In the genomic region with DNA sequence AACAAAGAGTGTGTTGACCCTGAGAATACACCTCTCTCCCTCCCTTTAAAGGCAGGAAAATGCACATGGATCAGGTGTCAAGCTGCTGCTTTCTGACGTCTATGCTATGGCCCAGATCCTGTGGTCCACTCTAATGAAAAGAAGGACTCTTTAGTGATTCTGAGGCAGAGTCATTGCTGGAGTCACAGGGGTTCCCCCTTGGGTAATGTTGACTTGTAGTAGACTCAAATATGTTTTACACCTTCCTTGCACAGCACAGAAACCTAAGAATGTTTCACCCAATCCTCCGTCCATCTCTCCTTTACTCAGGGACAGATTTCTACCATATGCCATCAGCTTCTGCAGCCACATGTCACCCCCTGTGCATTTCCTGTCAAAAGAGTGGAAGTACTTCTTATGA, we compare ENCODE assay signal across 19 cellular contexts.
DNase-seq lines count a peak whose midpoint lies in the region; ATAC-seq and TF ChIP-seq lines count a peak whose summit lies in the region.
"Had no signal": no experiment of that assay in that cellular context is flagged by ENCODE, and none has a peak within 500 bp of the region (broad histone marks: within the 10 kb centered on the region; RNA-seq: fewer than 3 reads in every experiment).

No MANE protein-coding gene starts in this region.

- ATAC-seq in activated CD8-positive, alpha-beta T cell treated with anti-CD3 and anti-CD28 coated beads for 36 hours = peak; percentile 71
- no peak for ATAC-seq in activated CD8-positive, alpha-beta T cell treated with anti-CD3 and anti-CD28 coated beads, Interleukin-2, amount 10 ng/mL, durations not matched to agents 7 days and 5 days
- ATAC-seq in HG02610 (IDR thresholded peaks at IDR 0.05; ENCODE audit: unreplicated experiment) (peak; percentile 82), GM21515 (IDR thresholded peaks at IDR 0.05; ENCODE audit: unreplicated experiment) (no peak)
- ATAC-seq in stimulated activated naive CD8-positive, alpha-beta T cell treated with anti-CD3 and anti-CD28 coated beads, Interleukin-15, Interleukin-2, amounts not matched to agents 100 U/mL and 50 U/mL, for 24 hours = peak; percentile 49
- ATAC-seq: A549; CD8-positive, alpha-beta T cell; GM12878; Panc1 had no signal

- TF ChIP-seq CTCF in activated CD8-positive, alpha-beta T cell treated with anti-CD3 and anti-CD28 coated beads for 36 hours (IDR thresholded peaks at IDR 0.05) = no peak
- no peak for TF ChIP-seq CTCF in GM10248 (IDR thresholded peaks at IDR 0.05; ENCODE audit: control extremely low read depth, extremely low read depth, low read depth, missing control alignments)

- H3K27me3 Mint-ChIP-seq in activated CD8-positive, alpha-beta T cell treated with anti-CD3 and anti-CD28 coated beads for 36 hours = no peaks in the 10 kb centered on the region
- H3K27me3 Mint-ChIP-seq in activated CD8-positive, alpha-beta T cell treated with anti-CD3 and anti-CD28 coated beads, Interleukin-2, amount 10 ng/mL, durations not matched to agents 7 days and 5 days (ENCODE audit: low read depth) = peaks cover 21% of the 10 kb centered on the region

- CTCF ChIA-PET in activated CD8-positive, alpha-beta T cell treated with anti-CD3 and anti-CD28 coated beads for 36 hours (lab: Charles Lee) = interaction anchor here (1.0 kb wide), 1 partner anchor 10 kb away, joined by 3 read pairs; no protein-coding TSS in a partner anchor
- CTCF ChIA-PET in activated CD8-positive, alpha-beta T cell treated with anti-CD3 and anti-CD28 coated beads, Interleukin-2, amount 10 ng/mL, durations not matched to agents 7 days and 5 days (lab: Charles Lee) = interaction anchor here (1.3 to 1.4 kb wide), 2 partner anchors 10 to 11 kb away, joined by 3 to 4 read pairs; no protein-coding TSS in a partner anchor
- CTCF ChIA-PET in GM10248 (lab: Yijun Ruan, JAX) = no interaction called here

- H3K36me3 Mint-ChIP-seq in activated CD8-positive, alpha-beta T cell treated with anti-CD3 and anti-CD28 coated beads for 36 hours (ENCODE audit: low read depth) = no peaks in the 10 kb centered on the region
- H3K36me3 Mint-ChIP-seq in activated CD8-positive, alpha-beta T cell treated with anti-CD3 and anti-CD28 coated beads, Interleukin-2, amount 10 ng/mL, durations not matched to agents 7 days and 5 days (ENCODE audit: low read depth) = no peaks in the 10 kb centered on the region
- H3K36me3 Mint-ChIP-seq: CD8-positive, alpha-beta T cell had no signal

- DNase-seq in activated CD8-positive, alpha-beta T cell treated with anti-CD3 and anti-CD28 coated beads for 36 hours = peak; percentile 26
- DNase-seq in activated CD8-positive, alpha-beta T cell treated with anti-CD3 and anti-CD28 coated beads, Interleukin-2, amount 10 ng/mL, durations not matched to agents 7 days and 5 days = no peak
- DNase-seq in GM10248 (ENCODE audit: extremely low spot score) = peak; percentile 21
- no peak for DNase-seq in stimulated activated naive CD8-positive, alpha-beta T cell treated with anti-CD3 and anti-CD28 coated beads, Interleukin-15, Interleukin-2, amounts not matched to agents 100 U/mL and 50 U/mL, for 24 hours
- DNase-seq in LoVo (ENCODE audit: low spot score) = no peak
- DNase-seq: C1 segment of cervical spinal cord; Caco-2; CD8-positive, alpha-beta T cell; NCI-H1092; NCI-H1417 treated with DMSO at 0.1 percent for 48 hours; NCI-H1694 treated with DMSO at 0.1 percent for 48 hours; NCI-H2081; NCI-H2227 treated with DMSO at 0.1 percent for 48 hours; SHP77 treated with DMSO at 0.1 percent for 48 hours had no signal

- intact Hi-C loops in activated CD8-positive, alpha-beta T cell treated with anti-CD3 and anti-CD28 coated beads for 36 hours (cut with micrococcal nuclease) = no loop called here

- no peak overlapping the region for H3K27ac Mint-ChIP-seq in activated CD8-positive, alpha-beta T cell treated with anti-CD3 and anti-CD28 coated beads for 36 hours
- no peak overlapping the region for H3K27ac Mint-ChIP-seq in activated CD8-positive, alpha-beta T cell treated with anti-CD3 and anti-CD28 coated beads, Interleukin-2, amount 10 ng/mL, durations not matched to agents 7 days and 5 days
- H3K27ac Mint-ChIP-seq: CD8-positive, alpha-beta T cell had no signal

- peaks cover 6% of the 10 kb centered on the region for H3K4me1 Mint-ChIP-seq in activated CD8-positive, alpha-beta T cell treated with anti-CD3 and anti-CD28 coated beads for 36 hours (ENCODE audit: low read depth)
- H3K4me1 Mint-ChIP-seq in activated CD8-positive, alpha-beta T cell treated with anti-CD3 and anti-CD28 coated beads, Interleukin-2, amount 10 ng/mL, durations not matched to agents 7 days and 5 days (ENCODE audit: low read depth) = peaks cover 2% of the 10 kb centered on the region

- H3K4me3 Mint-ChIP-seq in activated CD8-positive, alpha-beta T cell treated with anti-CD3 and anti-CD28 coated beads for 36 hours = no peak overlapping the region
- H3K4me3 Mint-ChIP-seq in activated CD8-positive, alpha-beta T cell treated with anti-CD3 and anti-CD28 coated beads, Interleukin-2, amount 10 ng/mL, durations not matched to agents 7 days and 5 days = no peak overlapping the region
- H3K4me3 Mint-ChIP-seq: CD8-positive, alpha-beta T cell had no signal

- no peaks in the 10 kb centered on the region for H3K9me3 Mint-ChIP-seq in activated CD8-positive, alpha-beta T cell treated with anti-CD3 and anti-CD28 coated beads for 36 hours
- no peaks in the 10 kb centered on the region for H3K9me3 Mint-ChIP-seq in activated CD8-positive, alpha-beta T cell treated with anti-CD3 and anti-CD28 coated beads, Interleukin-2, amount 10 ng/mL, durations not matched to agents 7 days and 5 days (ENCODE audit: insufficient read depth)
- H3K9me3 Mint-ChIP-seq: CD8-positive, alpha-beta T cell had no signal

- POLR2A ChIA-PET in activated CD8-positive, alpha-beta T cell treated with anti-CD3 and anti-CD28 coated beads for 36 hours (lab: Charles Lee) = no interaction called here
- POLR2A ChIA-PET in activated CD8-positive, alpha-beta T cell treated with anti-CD3 and anti-CD28 coated beads, Interleukin-2, amount 10 ng/mL, durations not matched to agents 7 days and 5 days (lab: Charles Lee) = no interaction called here
- POLR2A ChIA-PET in GM10248 (lab: Yijun Ruan, JAX) = no interaction called here

Comparison
In these comparisons a context has a peak if more than half of its experiments do, and no peak if none do; other contexts are left out.
1. ATAC-seq: peak in activated CD8-positive, alpha-beta T cell treated with anti-CD3 and anti-CD28 coated beads for 36 hours (single experiment), HG02610 (single experiment) and stimulated activated naive CD8-positive, alpha-beta T cell treated with anti-CD3 and anti-CD28 coated beads, Interleukin-15, Interleukin-2, amounts not matched to agents 100 U/mL and 50 U/mL, for 24 hours (single experiment); none in activated CD8-positive, alpha-beta T cell treated with anti-CD3 and anti-CD28 coated beads, Interleukin-2, amount 10 ng/mL, durations not matched to agents 7 days and 5 days (single experiment) and GM21515 (single experiment).
2. DNase-seq: peak in activated CD8-positive, alpha-beta T cell treated with anti-CD3 and anti-CD28 coated beads for 36 hours (single experiment) and GM10248 (single experiment); none in activated CD8-positive, alpha-beta T cell treated with anti-CD3 and anti-CD28 coated beads, Interleukin-2, amount 10 ng/mL, durations not matched to agents 7 days and 5 days (single experiment), stimulated activated naive CD8-positive, alpha-beta T cell treated with anti-CD3 and anti-CD28 coated beads, Interleukin-15, Interleukin-2, amounts not matched to agents 100 U/mL and 50 U/mL, for 24 hours (single experiment) and LoVo (single experiment).